ENCODE assay signal across 13 cellular contexts in the genomic region with DNA sequence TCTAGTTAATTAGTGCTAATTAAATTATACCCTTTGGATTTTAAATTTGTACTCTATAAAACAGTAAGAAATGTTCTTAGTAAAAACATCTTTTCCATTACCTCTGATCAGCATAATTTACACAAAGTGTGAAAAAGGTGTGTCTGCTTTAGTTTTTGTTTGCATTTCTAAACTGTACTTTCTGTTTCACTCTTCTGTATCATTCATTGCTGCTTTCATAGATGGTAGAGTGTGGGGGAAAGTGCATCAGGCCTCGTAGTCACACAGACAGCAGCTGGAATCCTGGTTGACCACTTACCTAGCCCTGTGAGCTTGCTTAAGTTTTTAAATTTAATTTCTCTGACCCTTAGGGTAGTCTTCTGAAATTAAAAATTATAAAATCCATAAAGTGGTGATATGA.
DNase-seq lines count a peak whose midpoint lies in the region; ATAC-seq and TF ChIP-seq lines count a peak whose summit lies in the region.
"Had no signal": no experiment of that assay in that cellular context is flagged by ENCODE, and none has a peak within 500 bp of the region (broad histone marks: within the 10 kb centered on the region; RNA-seq: fewer than 3 reads in every experiment).

No MANE protein-coding gene starts in this region.

- no peaks in the 10 kb centered on the region for H3K79me2 ChIP-seq in hepatocyte

- WGBS in hepatocyte (ENCODE audit: low lambda C conversion rate, missing lambda C conversion rate): 63% methylated on average over 1 of the region's 1 CpG
- 76% methylated on average over 1 of the region's 1 CpG for WGBS in right cardiac atrium

- DNase-seq in hepatocyte (ENCODE audit: low spot score) (no peak), NCI-H1048 (lab: John Stamatoyannopoulos, UW) (no peak), NOMO-1 treated with DMSO at 0.1 percent for 48 hours (lab: John Stamatoyannopoulos, UW; ENCODE audit: unreplicated experiment) (no peak), right cardiac atrium (no peak)
- DNase-seq: CD4-positive, CD25-positive, alpha-beta regulatory T cell; NCI-H524 had no signal

- ATAC-seq in GM18909 (IDR thresholded peaks at IDR 0.05; ENCODE audit: poor library complexity, unreplicated experiment) (peak; percentile 90), GM21737 (IDR thresholded peaks at IDR 0.05; ENCODE audit: unreplicated experiment) (peak; percentile 83), HG03196 (IDR thresholded peaks at IDR 0.05; ENCODE audit: unreplicated experiment) (peak; percentile 86), HG03108 (IDR thresholded peaks at IDR 0.05; ENCODE audit: unreplicated experiment) (no peak), right cardiac atrium (no peak)

- TF ChIP-seq CTCF in hepatocyte (IDR thresholded peaks at IDR 0.05; ENCODE audit: poor library complexity): no peak

- H3K4me3 ChIP-seq in hepatocyte: no peak overlapping the region
- H3K4me3 ChIP-seq in right cardiac atrium (ENCODE audit: low read length): no peak overlapping the region
- H3K4me3 ChIP-seq: right atrium auricular region, SK-N-MC, thoracic aorta had no signal

- H3K27me3 ChIP-seq in hepatocyte (no peaks in the 10 kb centered on the region), right cardiac atrium (ENCODE audit: control insufficient read depth, insufficient read depth) (no peaks in the 10 kb centered on the region)
- H3K27me3 ChIP-seq: right atrium auricular region had no signal

- peak overlapping the region; percentile 43 for H3K4me2 ChIP-seq in hepatocyte

- no peak overlapping the region for H2AFZ ChIP-seq in hepatocyte

- intact Hi-C loops in right cardiac atrium (cut with DNase I): no loop called here

- no peaks in the 10 kb centered on the region for H3K36me3 ChIP-seq in hepatocyte (replicated peaks; ENCODE audit: insufficient read depth, low read depth)
- H3K36me3 ChIP-seq: right atrium auricular region, thoracic aorta had no signal

- no peaks in the 10 kb centered on the region for H3K9me2 ChIP-seq in hepatocyte (replicated peaks; ENCODE audit: insufficient read depth)

- H3K9me3 ChIP-seq in hepatocyte (ENCODE audit: low read depth) (no peaks in the 10 kb centered on the region), right cardiac atrium (ENCODE audit: control insufficient read depth, low read length) (no peaks in the 10 kb centered on the region)
- H3K9me3 ChIP-seq: right atrium auricular region, thoracic aorta had no signal

- no peak overlapping the region for H3K27ac ChIP-seq in hepatocyte
- H3K27ac ChIP-seq in right cardiac atrium (ENCODE audit: low read length): no peak overlapping the region
- H3K27ac ChIP-seq: right atrium auricular region, SK-N-MC, thoracic aorta had no signal

- H4K20me1 ChIP-seq in hepatocyte (ENCODE audit: insufficient read depth, poor library complexity, severe bottlenecking): no peaks in the 10 kb centered on the region

- H3K4me1 ChIP-seq in hepatocyte (ENCODE audit: insufficient read depth) (no peaks in the 10 kb centered on the region), right cardiac atrium (ENCODE audit: control insufficient read depth, insufficient read depth, low read length) (no peaks in the 10 kb centered on the region)
- H3K4me1 ChIP-seq: right atrium auricular region had no signal

Comparison
In these comparisons a context has a peak if more than half of its experiments do, and no peak if none do; other contexts are left out.
1. ATAC-seq: peak in GM18909 (single experiment), GM21737 (single experiment) and HG03196 (single experiment); none in HG03108 (single experiment) and right cardiac atrium (0 of 2).